25 cellular contexts compared by ENCODE assay signal in the genomic region with DNA sequence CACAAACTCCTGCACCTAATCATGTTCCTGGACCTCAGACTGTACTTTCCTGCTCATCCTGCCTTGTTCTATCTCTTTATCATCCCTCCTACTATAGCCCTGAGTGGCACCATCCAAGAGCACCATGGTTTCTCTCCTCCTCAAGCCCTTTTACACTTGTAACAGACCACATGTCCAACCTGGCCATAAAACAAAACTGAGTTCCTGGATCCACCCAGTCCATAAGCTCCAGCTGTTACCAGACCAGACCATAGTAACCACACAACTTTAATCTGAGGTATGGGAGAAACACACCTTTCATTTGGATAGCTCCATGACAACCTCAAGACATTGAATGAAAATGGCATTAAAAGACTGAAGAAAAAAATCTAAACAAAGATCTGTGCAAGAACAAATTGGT. TPM values are rescaled to one million over a fixed set of nuclear protein-coding genes. Genes with fewer than 3 reads are reported as not detected.
DNase-seq lines count a peak whose midpoint lies in the region; ATAC-seq and TF ChIP-seq lines count a peak whose summit lies in the region.
"Had no signal": no experiment of that assay in that cellular context is flagged by ENCODE, and none has a peak within 500 bp of the region (broad histone marks: within the 10 kb centered on the region; RNA-seq: fewer than 3 reads in every experiment).

No MANE protein-coding gene starts in this region.

- intact Hi-C loops in IMR-90 (cut with micrococcal nuclease): no loop called here
- intact Hi-C loops in Panc1 (cut with micrococcal nuclease; ENCODE audit: unreplicated experiment): no loop called here
- intact Hi-C loops in left colon (cut with DNase I, micrococcal nuclease): no loop called here
- intact Hi-C loops in PC-3 (cut with micrococcal nuclease): no loop called here

- no peaks in the 10 kb centered on the region for H3K27me3 ChIP-seq in IMR-90 (ENCODE audit: control insufficient read depth, insufficient read depth, low read length)
- H3K27me3 ChIP-seq in Panc1 (ENCODE audit: control insufficient read depth, insufficient read depth, low read length): no peaks in the 10 kb centered on the region
- H3K27me3 ChIP-seq in trophoblast cell (ENCODE audit: insufficient read depth, low read length): no peaks in the 10 kb centered on the region
- no peaks in the 10 kb centered on the region for H3K27me3 ChIP-seq in PC-3 (ENCODE audit: low read length)
- H3K27me3 ChIP-seq in brain microvascular endothelial cell (replicated peaks): no peaks in the 10 kb centered on the region
- H3K27me3 ChIP-seq: BE2C, BLaER1 had no signal

- H3K79me2 ChIP-seq in trophoblast cell (ENCODE audit: control insufficient read depth, insufficient read depth, low read length, poor library complexity) (no peaks in the 10 kb centered on the region), PC-3 (ENCODE audit: low read length) (no peaks in the 10 kb centered on the region)

- no peaks in the 10 kb centered on the region for H3K36me3 Mint-ChIP-seq in activated T-cell treated with anti-CD3 and anti-CD28 coated beads, Interleukin-2, amount 50 U/mL, for 72 hours (ENCODE audit: insufficient read depth in 2 of 2)
- H3K36me3 Mint-ChIP-seq: CD14-positive monocyte; CD4-positive, alpha-beta memory T cell; CD4-positive, CD25-positive, alpha-beta regulatory T cell; CD8-positive, alpha-beta memory T cell had no signal

- H4K91ac ChIP-seq in IMR-90 (ENCODE audit: insufficient read depth, low read depth, low read length): no peak overlapping the region
- H4K91ac ChIP-seq in trophoblast cell (ENCODE audit: low read depth, low read length): no peak overlapping the region

- H2BK5ac ChIP-seq in IMR-90 (ENCODE audit: low read depth, low read length, poor library complexity, severe bottlenecking) (no peak overlapping the region), trophoblast cell (ENCODE audit: low read depth, low read length, poor library complexity) (no peak overlapping the region)

- TF ChIP-seq CTCF in IMR-90 (conservative IDR thresholded peaks at IDR 0.05; ENCODE audit: low read depth, low read length) (no peak), Panc1 (IDR thresholded peaks at IDR 0.05) (no peak), PC-3 (conservative IDR thresholded peaks at IDR 0.05; ENCODE audit: low read depth, low read length) (no peak), brain microvascular endothelial cell (IDR thresholded peaks at IDR 0.05; ENCODE audit: low read depth, low read length, missing control alignments) (no peak)

- DNase-seq in IMR-90 (no peak), Panc1 (ENCODE audit: low read depth, low spot score) (no peak), left colon (no peak), trophoblast cell (no peak), PC-3 (no peak), NCI-H774 (lab: John Stamatoyannopoulos, UW) (no peak), brain microvascular endothelial cell (no peak)
- DNase-seq in activated T-cell treated with anti-CD3 and anti-CD28 coated beads, Interleukin-2, amount 50 U/mL, for 72 hours: no peak
- DNase-seq: 8988T; ACHN; BE2C; C1 segment of cervical spinal cord; CD4-positive, alpha-beta memory T cell; CD4-positive, CD25-positive, alpha-beta regulatory T cell; CD8-positive, alpha-beta memory T cell; COR-L47; DMS 273 treated with DMSO at 0.1 percent for 48 hours; DMS153; DMS53; DMS79; DND-41; EL; GF-D8 had no signal

- no peaks in the 10 kb centered on the region for H3K27me3 Mint-ChIP-seq in activated T-cell treated with anti-CD3 and anti-CD28 coated beads, Interleukin-2, amount 50 U/mL, for 72 hours (ENCODE audit: low read depth)

- no peak overlapping the region for H3K27ac Mint-ChIP-seq in activated T-cell treated with anti-CD3 and anti-CD28 coated beads, Interleukin-2, amount 50 U/mL, for 72 hours
- H3K27ac Mint-ChIP-seq: CD14-positive monocyte; CD4-positive, alpha-beta memory T cell; CD4-positive, CD25-positive, alpha-beta regulatory T cell; CD8-positive, alpha-beta memory T cell had no signal

- no peak overlapping the region for H3K9ac ChIP-seq in IMR-90 (ENCODE audit: low read depth, low read length)
- H3K9ac ChIP-seq in trophoblast cell (ENCODE audit: low read length): peak overlapping the region; percentile 16
- no peak overlapping the region for H3K9ac ChIP-seq in PC-3 (ENCODE audit: low read length)
- H3K9ac ChIP-seq: BLaER1 had no signal

- CTCF ChIA-PET in IMR-90 (lab: Yijun Ruan, JAX): no interaction called here
- CTCF ChIA-PET in Panc1 (lab: Charles Lee): interaction anchor here (1.6 kb wide), 1 partner anchor 10 kb away, joined by 4 read pairs; a partner anchor contains a TSS
- CTCF ChIA-PET in PC-3 (lab: Charles Lee): interaction anchor here (0.7 kb wide), 1 partner anchor 62 kb away, joined by 3 read pairs; no protein-coding TSS in a partner anchor

- no peaks in the 10 kb centered on the region for H3K9me1 ChIP-seq in IMR-90 (ENCODE audit: insufficient read depth, low read length)

- no peak overlapping the region for H2BK120ac ChIP-seq in IMR-90 (ENCODE audit: low read depth, low read length)
- no peak overlapping the region for H2BK120ac ChIP-seq in trophoblast cell (ENCODE audit: insufficient read depth, low read length, poor library complexity)

- H3K27ac ChIP-seq in IMR-90 (ENCODE audit: insufficient read depth, low read length) (no peak overlapping the region), Panc1 (ENCODE audit: low read length) (peak overlapping the region; percentile 58), trophoblast cell (ENCODE audit: low read depth, low read length) (no peak overlapping the region), PC-3 (ENCODE audit: low read length) (no peak overlapping the region), brain microvascular endothelial cell (no peak overlapping the region)
- H3K27ac ChIP-seq: BLaER1 had no signal

- H2BK20ac ChIP-seq in IMR-90 (ENCODE audit: low read depth, low read length): 0 out of 2 replicates have a peak overlapping the region, but pooled peaks have one; percentile 19

- H2AFZ ChIP-seq in IMR-90 (replicated peaks; ENCODE audit: low read length, poor library complexity) (no peak overlapping the region), trophoblast cell (ENCODE audit: insufficient read depth, low read length, poor library complexity) (no peak overlapping the region), PC-3 (ENCODE audit: low read length) (no peak overlapping the region)

- no peak overlapping the region for H2AK9ac ChIP-seq in IMR-90 (replicated peaks; ENCODE audit: low read depth, low read length, poor library complexity)

- H3K23ac ChIP-seq in IMR-90 (ENCODE audit: low read depth, low read length): no peak overlapping the region
- H3K23ac ChIP-seq in trophoblast cell (ENCODE audit: low read length): no peak overlapping the region

- H3K4me3 ChIP-seq in IMR-90 (ENCODE audit: insufficient read depth, low read depth, low read length) (no peak overlapping the region), Panc1 (ENCODE audit: low read depth in 2 of 2, low read length in 2 of 2) (no peak overlapping the region), trophoblast cell (ENCODE audit: low read depth, low read length) (no peak overlapping the region), PC-3 (ENCODE audit: low read length) (no peak overlapping the region), brain microvascular endothelial cell (ENCODE audit: low read depth, low read length) (no peak overlapping the region)
- H3K4me3 ChIP-seq: BLaER1 had no signal

- H4K5ac ChIP-seq in IMR-90 (ENCODE audit: low read depth, low read length): no peak overlapping the region

- no peaks in the 10 kb centered on the region for H3F3A ChIP-seq in PC-3 (ENCODE audit: low read length, unreplicated experiment)

- H3K4me1 ChIP-seq in IMR-90 (ENCODE audit: control insufficient read depth, insufficient read depth, low read length) (no peaks in the 10 kb centered on the region), Panc1 (ENCODE audit: control insufficient read depth, insufficient read depth, low read length) (no peaks in the 10 kb centered on the region; the same call in 1 of the 2 replicates), trophoblast cell (ENCODE audit: control insufficient read depth in 1 of 2, insufficient read depth in 2 of 2, low read length in 2 of 2) (no peaks in the 10 kb centered on the region), PC-3 (ENCODE audit: insufficient read depth, low read length) (peaks cover 4% of the 10 kb centered on the region; the same call in 1 of the 2 replicates)
- H3K4me1 ChIP-seq: BE2C, BLaER1 had no signal

- no peak overlapping the region for H2BK12ac ChIP-seq in trophoblast cell (ENCODE audit: low read length)

- H3K4me1 Mint-ChIP-seq in activated T-cell treated with anti-CD3 and anti-CD28 coated beads, Interleukin-2, amount 50 U/mL, for 72 hours (ENCODE audit: low read depth): no peaks in the 10 kb centered on the region
- H3K4me1 Mint-ChIP-seq: CD14-positive monocyte; CD4-positive, alpha-beta memory T cell; CD4-positive, CD25-positive, alpha-beta regulatory T cell; CD8-positive, alpha-beta memory T cell had no signal

- no peak overlapping the region for H4K12ac ChIP-seq in trophoblast cell (ENCODE audit: low read depth, low read length)

- no peaks in the 10 kb centered on the region for H3K79me1 ChIP-seq in IMR-90 (ENCODE audit: low read depth in 1 of 2, low read length in 2 of 2)
- H3K79me1 ChIP-seq in trophoblast cell (ENCODE audit: low read length): no peaks in the 10 kb centered on the region

- H3K9me3 ChIP-seq in IMR-90 (ENCODE audit: control insufficient read depth, insufficient read depth, low read length) (no peaks in the 10 kb centered on the region), Panc1 (ENCODE audit: control insufficient read depth, insufficient read depth, low read depth, low read length) (peaks cover 4% of the 10 kb centered on the region; the same call in 1 of the 2 replicates), trophoblast cell (ENCODE audit: insufficient read depth, low read depth, low read length) (no peaks in the 10 kb centered on the region), PC-3 (ENCODE audit: low read length) (no peaks in the 10 kb centered on the region)
- H3K9me3 ChIP-seq: BE2C, BLaER1 had no signal

- H3K9me2 ChIP-seq in PC-3 (replicated peaks; ENCODE audit: low read length): no peaks in the 10 kb centered on the region

- no peak overlapping the region for H2AK5ac ChIP-seq in IMR-90 (ENCODE audit: low read depth, low read length)
- H2AK5ac ChIP-seq in trophoblast cell (ENCODE audit: low read length): no peak overlapping the region

- no peak for TF ChIP-seq POLR2A in IMR-90 (IDR thresholded peaks at IDR 0.05; ENCODE audit: low read depth, low read length)

- H3K4me2 ChIP-seq in IMR-90 (ENCODE audit: low read depth, low read length) (no peak overlapping the region), trophoblast cell (ENCODE audit: low read length) (no peak overlapping the region), PC-3 (ENCODE audit: low read length) (no peak overlapping the region)
- H3K4me2 ChIP-seq: BLaER1 had no signal

- in situ Hi-C loops in IMR-90 (cut with MboI; ENCODE audit: low sequenced_read_pairs) (no loop called here), Panc1 (cut with HindIII; ENCODE audit: low pct_unique_long_range_greater_than_20kb, low sequenced_read_pairs) (no loop called here), brain microvascular endothelial cell (cut with HindIII; ENCODE audit: low pct_ligation_motif_present, low sequenced_read_pairs) (no loop called here)

- no peak overlapping the region for H3K56ac ChIP-seq in IMR-90 (ENCODE audit: extremely low read depth, insufficient read depth, low read length)

- H3K4ac ChIP-seq in IMR-90 (ENCODE audit: low read depth, low read length) (no peak overlapping the region), trophoblast cell (ENCODE audit: low read depth, low read length) (no peak overlapping the region)

- no peak overlapping the region for H3K18ac ChIP-seq in IMR-90 (ENCODE audit: low read depth, low read length)
- H3K18ac ChIP-seq in trophoblast cell (ENCODE audit: low read length): no peak overlapping the region

- H2BK15ac ChIP-seq in IMR-90 (ENCODE audit: low read depth, low read length): no peak overlapping the region

- H4K20me1 ChIP-seq in IMR-90 (ENCODE audit: insufficient read depth, low read length): no peaks in the 10 kb centered on the region
- no peaks in the 10 kb centered on the region for H4K20me1 ChIP-seq in PC-3 (ENCODE audit: low read length)
- H4K20me1 ChIP-seq: BLaER1 had no signal

- TF ChIP-seq RAD21 in IMR-90 (IDR thresholded peaks at IDR 0.05; ENCODE audit: low read length): no peak

- no peaks in the 10 kb centered on the region for H3K36me3 ChIP-seq in IMR-90 (ENCODE audit: control insufficient read depth, insufficient read depth, low read length)
- H3K36me3 ChIP-seq in Panc1 (ENCODE audit: control insufficient read depth, insufficient read depth, low read length): peaks cover 8% of the 10 kb centered on the region; the same call in 1 of the 2 replicates
- H3K36me3 ChIP-seq in trophoblast cell (ENCODE audit: control insufficient read depth in 1 of 2, insufficient read depth in 2 of 2, low read length in 2 of 2): no peaks in the 10 kb centered on the region
- H3K36me3 ChIP-seq in PC-3 (ENCODE audit: low read depth, low read length): no peaks in the 10 kb centered on the region
- no peaks in the 10 kb centered on the region for H3K36me3 ChIP-seq in brain microvascular endothelial cell (replicated peaks)
- H3K36me3 ChIP-seq: BE2C, BLaER1 had no signal

- BruUV-seq in IMR-90 (replicated peaks; lab: Mats Ljungman, UMichigan) (no TSS peak), Panc1 (replicated peaks; lab: Mats Ljungman, UMichigan) (no TSS peak), PC-3 (replicated peaks; lab: Mats Ljungman, UMichigan) (no TSS peak)

- POLR2A ChIA-PET in IMR-90 (lab: Charles Lee; ENCODE audit: unreplicated experiment): no interaction called here
- POLR2A ChIA-PET in Panc1 (lab: Charles Lee): no interaction called here
- POLR2A ChIA-PET in PC-3 (lab: Charles Lee; ENCODE audit: unreplicated experiment): no interaction called here

- ATAC-seq in IMR-90 (ENCODE audit: low read depth): no peak
- no peak for ATAC-seq in Panc1
- ATAC-seq in left colon: peak; percentile 85
- ATAC-seq in activated T-cell treated with anti-CD3 and anti-CD28 coated beads, Interleukin-2, amount 50 U/mL, for 72 hours (replicated peaks in 1 of 2): no peak
- ATAC-seq in PC-3: no peak

- H3K4me3 Mint-ChIP-seq in activated T-cell treated with anti-CD3 and anti-CD28 coated beads, Interleukin-2, amount 50 U/mL, for 72 hours: no peak overlapping the region
- H3K4me3 Mint-ChIP-seq: CD14-positive monocyte; CD4-positive, alpha-beta memory T cell; CD4-positive, CD25-positive, alpha-beta regulatory T cell; CD8-positive, alpha-beta memory T cell had no signal

- H4K8ac ChIP-seq in IMR-90 (ENCODE audit: low read depth in 2 of 2, low read length in 2 of 2) (no peak overlapping the region), trophoblast cell (ENCODE audit: low read depth, low read length) (no peak overlapping the region)

- H3K9me3 Mint-ChIP-seq in activated T-cell treated with anti-CD3 and anti-CD28 coated beads, Interleukin-2, amount 50 U/mL, for 72 hours: no peaks in the 10 kb centered on the region
- H3K9me3 Mint-ChIP-seq: CD4-positive, alpha-beta memory T cell; CD8-positive, alpha-beta memory T cell had no signal

- dilution Hi-C loops in IMR-90 (cut with HindIII; ENCODE audit: low sequenced_read_pairs, unreplicated experiment): no loop called here

- H3K14ac ChIP-seq in IMR-90 (replicated peaks; ENCODE audit: low read depth, low read length): no peak overlapping the region
- H3K14ac ChIP-seq in trophoblast cell (ENCODE audit: low read length): no peak overlapping the region

RNA-seq across cellular contexts. Expression of a gene that starts 9.1 kb away (rescaled TPM):
- total RNA-seq in IMR-90 (2012; rRNA removed) (under 0.01 TPM in 1 of 2 replicates, not detected in the other), Panc1 (2021; ENCODE audit: unreplicated experiment) (54.5 TPM), left colon (1 to 10 TPM in 1 of 2 donors, under 1 TPM in 1; 0.95 to 2.0 TPM), PC-3 (2014; rRNA removed) (0.06 and 0.40 TPM in 2 replicates)
- not detected in 2 replicates for polyA plus RNA-seq in IMR-90 (2012; rRNA removed)
- not detected in 2 replicates for polyA plus RNA-seq in IMR-90 (2012; cell fraction: cytosol; rRNA removed)
- polyA plus RNA-seq in IMR-90 (2012; cell fraction: nucleus; rRNA removed; ENCODE audit: low replicate concordance): not detected in 2 replicates
- 34.5 TPM for polyA plus RNA-seq in Panc1 (2012; ENCODE audit: insufficient read length)
- 0.17 and 0.23 TPM in 2 replicates for polyA plus RNA-seq in trophoblast cell (2013)
- total RNA-seq in activated T-cell treated with anti-CD3 and anti-CD28 coated beads, Interleukin-2, amount 50 U/mL, for 72 hours: not detected
- total RNA-seq: CD4-positive, alpha-beta memory T cell; CD4-positive, CD25-positive, alpha-beta regulatory T cell; CD8-positive, alpha-beta memory T cell had no signal
- polyA plus RNA-seq: CD14-positive monocyte; CD4-positive, alpha-beta memory T cell; CD4-positive, CD25-positive, alpha-beta regulatory T cell; CD8-positive, alpha-beta memory T cell had no signal

RNA-seq across cellular contexts. Expression of a gene that starts 53.1 kb away (rescaled TPM):
- 232 and 366 TPM in 2 replicates for total RNA-seq in IMR-90 (2012; rRNA removed)
- 302 and 364 TPM in 2 replicates for polyA plus RNA-seq in IMR-90 (2012; rRNA removed)
- polyA plus RNA-seq in IMR-90 (2012; cell fraction: cytosol; rRNA removed): 212 and 271 TPM in 2 replicates
- polyA plus RNA-seq in IMR-90 (2012; cell fraction: nucleus; rRNA removed; ENCODE audit: low replicate concordance): 340 and 869 TPM in 2 replicates
- total RNA-seq in Panc1 (2021; ENCODE audit: unreplicated experiment): 1,063 TPM
- polyA plus RNA-seq in Panc1 (2012; ENCODE audit: insufficient read length): 1,714 TPM
- total RNA-seq in left colon: 10 to 100 TPM; 27.0 to 83.9 TPM
- polyA plus RNA-seq in trophoblast cell (2013): 1.8 and 2.2 TPM in 2 replicates
- under 1 TPM in 1 of 2 donors, not detected in 1; 0.23 TPM for total RNA-seq in activated T-cell treated with anti-CD3 and anti-CD28 coated beads, Interleukin-2, amount 50 U/mL, for 72 hours
- total RNA-seq in PC-3 (2014; rRNA removed): 408 and 535 TPM in 2 replicates
- total RNA-seq: CD4-positive, alpha-beta memory T cell had no signal
- polyA plus RNA-seq: CD14-positive monocyte; CD4-positive, alpha-beta memory T cell; CD4-positive, CD25-positive, alpha-beta regulatory T cell; CD8-positive, alpha-beta memory T cell had no signal

Comparison
In these comparisons a context has a peak if more than half of its experiments do, and no peak if none do; other contexts are left out.
1. RNA of a gene that starts 9.1 kb away (total RNA-seq): 54.5 TPM in Panc1 (single experiment); 0.95 to 2.0 TPM in left colon, 0.06 to 0.40 TPM in PC-3, under 0.01 TPM in IMR-90 and not detected in activated T-cell treated with anti-CD3 and anti-CD28 coated beads, Interleukin-2, amount 50 U/mL, for 72 hours; every median in the first group is over 10 times any median in the second.
2. RNA of a gene that starts 53.1 kb away (total RNA-seq): 1,063 TPM in Panc1 (single experiment), 408 to 535 TPM in PC-3, 232 to 366 TPM in IMR-90 and 27.0 to 83.9 TPM in left colon; 0.23 TPM in activated T-cell treated with anti-CD3 and anti-CD28 coated beads, Interleukin-2, amount 50 U/mL, for 72 hours; every median in the first group is over 10 times any median in the second.